9 cellular contexts compared by ENCODE assay signal in the genomic region with DNA sequence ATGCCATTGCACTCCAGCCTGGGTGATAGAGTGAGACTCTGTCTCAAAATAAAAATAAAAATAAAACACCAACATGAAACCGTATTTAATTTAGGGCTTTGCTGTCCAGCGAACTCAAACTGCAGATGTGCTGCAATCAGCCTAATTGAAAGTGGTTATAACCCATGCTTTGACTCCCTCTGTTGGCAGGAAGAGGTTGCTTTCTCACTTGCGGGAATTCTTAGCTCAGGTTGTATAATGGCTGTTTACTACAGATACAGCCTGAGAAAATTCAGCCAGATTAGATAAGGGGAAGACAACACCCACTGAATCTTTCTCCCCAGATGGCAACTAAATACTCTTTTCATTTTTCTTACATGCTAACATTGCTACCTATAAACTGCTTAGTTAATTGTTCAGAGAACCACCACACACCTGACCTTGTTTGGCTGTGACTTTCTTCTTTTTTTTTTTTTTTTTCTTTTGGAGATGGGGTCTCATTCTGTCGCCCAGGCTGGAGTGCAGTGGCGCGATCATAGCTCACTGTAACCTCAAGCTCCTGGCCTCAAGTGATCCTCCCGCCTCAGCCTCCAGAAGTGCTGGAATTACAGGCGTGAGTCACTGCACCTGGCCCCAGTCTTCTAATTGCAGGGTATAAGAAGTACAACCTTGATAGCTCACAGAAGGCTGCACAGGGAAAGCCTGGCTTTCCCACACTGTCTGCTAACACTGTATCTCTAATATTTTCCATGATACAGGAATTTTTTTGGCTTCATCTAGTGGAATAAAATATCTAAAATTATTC. TPM values are rescaled to one million over a fixed set of nuclear protein-coding genes. Genes with fewer than 3 reads are reported as not detected.
A peak's percentile ranks its signal among the peaks of the same experiment; 100 is the strongest.
DNase-seq lines count a peak whose midpoint lies in the region; ATAC-seq, FAIRE-seq and TF ChIP-seq lines count a peak whose summit lies in the region.
"Had no signal": no experiment of that assay in that cellular context is flagged by ENCODE, and none has a peak within 500 bp of the region (broad histone marks: within the 10 kb centered on the region; RNA-seq: fewer than 3 reads in every experiment).

No MANE protein-coding gene starts in this region.

- POLR2A ChIA-PET in WTC11 (lab: Charles Lee): interaction anchor here (0.7 to 3.5 kb wide), 4 partner anchors 23 to 213 kb away, joined by 3 to 13 read pairs (median 5); no protein-coding TSS in a partner anchor
- POLR2A ChIA-PET in endothelial cell of umbilical vein (lab: Charles Lee): interaction anchor here (0.6 to 1.4 kb wide), 3 partner anchors 28 to 215 kb away, joined by 3 to 10 read pairs (median 4); no protein-coding TSS in a partner anchor

- H3K4me3 Mint-ChIP-seq in WTC11 (no peak overlapping the region), nephron progenitor cell (no peak overlapping the region)

- H3K4me2 ChIP-seq in endothelial cell of umbilical vein (ENCODE audit: insufficient read depth, low read length): no peak overlapping the region

- CTCF ChIA-PET in WTC11 (lab: Charles Lee) (interaction anchor here (0.6 to 6.2 kb wide), 46 partner anchors 16 to 540 kb away, joined by 3 to 135 read pairs (median 6); a partner anchor contains a TSS), endothelial cell of umbilical vein (lab: Charles Lee) (interaction anchor here (0.6 to 11.8 kb wide), 70 partner anchors 10 to 766 kb away, joined by 3 to 325 read pairs (median 5); a partner anchor contains a TSS)

- H3K4me3 ChIP-seq in HAP-1 (no peak overlapping the region), endothelial cell of umbilical vein (replicated peaks in 1 of 3; ENCODE audit: insufficient read depth in 1 of 3, low read depth in 1 of 3, low read length in 3 of 3) (no peak overlapping the region)

- H3K4me1 ChIP-seq in HAP-1 (peaks cover 5% of the 10 kb centered on the region), endothelial cell of umbilical vein (ENCODE audit: control insufficient read depth, extremely low read depth, insufficient read depth, low read length) (peaks cover 25% of the 10 kb centered on the region)

- no peaks in the 10 kb centered on the region for H3K79me2 ChIP-seq in endothelial cell of umbilical vein (ENCODE audit: control insufficient read depth, insufficient read depth, low read length)

- H3K36me3 ChIP-seq in HAP-1 (replicated peaks): no peaks in the 10 kb centered on the region
- H3K36me3 ChIP-seq in endothelial cell of umbilical vein (ENCODE audit: control insufficient read depth in 2 of 2, extremely low read depth in 1 of 2, insufficient read depth in 2 of 2, low read length in 2 of 2): no peaks in the 10 kb centered on the region

- TF ChIP-seq POLR2A in endothelial cell of umbilical vein (IDR thresholded peaks at IDR 0.05; ENCODE audit: low read depth, low read length): no peak

- H3K9me3 Mint-ChIP-seq in WTC11 (peaks cover 3% of the 10 kb centered on the region), nephron progenitor cell (peaks cover 15% of the 10 kb centered on the region)
- H3K9me3 Mint-ChIP-seq: activated naive CD8-positive, alpha-beta T cell treated with anti-CD3 and anti-CD28 coated beads, Interleukin-2, amount 10 ng/mL, durations not matched to agents 7 days and 5 days had no signal

- no peak overlapping the region for H2AFZ ChIP-seq in endothelial cell of umbilical vein (ENCODE audit: low read depth, low read length)

- H3K9ac ChIP-seq in endothelial cell of umbilical vein (replicated peaks; ENCODE audit: extremely low read depth, insufficient read depth, low read length): peak overlapping the region; percentile 96

- H3K27me3 ChIP-seq in HAP-1 (ENCODE audit: low read depth) (no peaks in the 10 kb centered on the region), endothelial cell of umbilical vein (ENCODE audit: control insufficient read depth in 2 of 2, insufficient read depth in 2 of 2, low read length in 2 of 2) (no peaks in the 10 kb centered on the region)

- in situ Hi-C loops in Caki2 (cut with HindIII; ENCODE audit: low pct_unique_long_range_greater_than_20kb, low sequenced_read_pairs) (no loop called here), HAP-1 (cut with MboI; ENCODE audit: low sequenced_read_pairs) (loop anchor here (25.0 kb wide), 1 partner anchor 407 kb away; a partner anchor contains a TSS)

- FAIRE-seq in endothelial cell of umbilical vein (lab: Jason Lieb, UNC): peak; percentile 76

- no peaks in the 10 kb centered on the region; the same call in 1 of the 2 replicates for H3K27me3 Mint-ChIP-seq in WTC11 (ENCODE audit: low read depth)
- peaks cover 9% of the 10 kb centered on the region for H3K27me3 Mint-ChIP-seq in nephron progenitor cell (ENCODE audit: low read depth, poor library complexity)
- H3K27me3 Mint-ChIP-seq: activated naive CD8-positive, alpha-beta T cell treated with anti-CD3 and anti-CD28 coated beads, Interleukin-2, amount 10 ng/mL, durations not matched to agents 7 days and 5 days had no signal

- peak; percentile 26; the same call in 1 of the 2 replicates for TF ChIP-seq CTCF in WTC11 (IDR thresholded peaks at IDR 0.05)
- peak; percentile 68 to 75 for TF ChIP-seq CTCF in endothelial cell of umbilical vein (IDR thresholded peaks at IDR 0.05; ENCODE audit: extremely low read depth in 1 of 2, insufficient read depth in 1 of 2, low read depth in 1 of 2, low read length in 2 of 2)
- TF ChIP-seq CTCF in nephron progenitor cell (IDR thresholded peaks at IDR 0.05): peak; percentile 58

- peak overlapping the region; percentile 99 for H3K27ac ChIP-seq in endothelial cell of umbilical vein (ENCODE audit: insufficient read depth, low read depth, low read length)

- DNase-seq in Caki2 (ENCODE audit: low read depth) (peak; percentile 44), HAP-1 (ENCODE audit: low spot score in 2 of 2) (peak; percentile 58 to 79), NCI-H446 treated with DMSO at 0.1 percent for 48 hours (lab: John Stamatoyannopoulos, UW) (peak; percentile 76), WTC11 (ENCODE audit: low spot score) (no peak), endothelial cell of umbilical vein (ENCODE audit: low read depth, low spot score) (peak; percentile 83), nephron progenitor cell (peak; percentile 30)
- DNase-seq: activated naive CD8-positive, alpha-beta T cell treated with anti-CD3 and anti-CD28 coated beads, Interleukin-2, amount 10 ng/mL, durations not matched to agents 7 days and 5 days had no signal

- H3K9me3 ChIP-seq in HAP-1 (no peaks in the 10 kb centered on the region), endothelial cell of umbilical vein (replicated peaks; ENCODE audit: control insufficient read depth, insufficient read depth, low read length) (no peaks in the 10 kb centered on the region)

- dilution Hi-C loops in endothelial cell of umbilical vein (cut with MboI; ENCODE audit: extremely low pct_ligation_motif_present, low sequenced_read_pairs): no loop called here

- intact Hi-C loops in endothelial cell of umbilical vein (cut with micrococcal nuclease): loop anchor here (1.0 to 5.0 kb wide), 5 partner anchors 27 to 493 kb away; no protein-coding TSS in a partner anchor

- ATAC-seq in WTC11: peak; percentile 8
- ATAC-seq in GM21526 (IDR thresholded peaks at IDR 0.05; ENCODE audit: low FRiP score, unreplicated experiment): no peak
- no peak for ATAC-seq in HG02759 (IDR thresholded peaks at IDR 0.05; ENCODE audit: unreplicated experiment)

- H3K36me3 Mint-ChIP-seq in WTC11: peaks cover 6% of the 10 kb centered on the region; the same call in 1 of the 2 replicates
- H3K36me3 Mint-ChIP-seq in nephron progenitor cell (ENCODE audit: low read depth): peaks cover 9% of the 10 kb centered on the region
- H3K36me3 Mint-ChIP-seq: activated naive CD8-positive, alpha-beta T cell treated with anti-CD3 and anti-CD28 coated beads, Interleukin-2, amount 10 ng/mL, durations not matched to agents 7 days and 5 days had no signal

- H3K27ac Mint-ChIP-seq in WTC11 (peak overlapping the region; percentile 63; the same call in 1 of the 2 replicates), nephron progenitor cell (no peak overlapping the region)
- H3K27ac Mint-ChIP-seq: activated naive CD8-positive, alpha-beta T cell treated with anti-CD3 and anti-CD28 coated beads, Interleukin-2, amount 10 ng/mL, durations not matched to agents 7 days and 5 days had no signal

- H3K4me1 Mint-ChIP-seq in WTC11: peaks cover 13% of the 10 kb centered on the region
- peaks cover 14% of the 10 kb centered on the region for H3K4me1 Mint-ChIP-seq in nephron progenitor cell

- H3K9me1 ChIP-seq in endothelial cell of umbilical vein (replicated peaks; ENCODE audit: control insufficient read depth, extremely low read depth, insufficient read depth, low read length): no peaks in the 10 kb centered on the region

- no peaks in the 10 kb centered on the region for H4K20me1 ChIP-seq in endothelial cell of umbilical vein (replicated peaks; ENCODE audit: control insufficient read depth, extremely low read depth, insufficient read depth, low read length)

- BruUV-seq in endothelial cell of umbilical vein (replicated peaks; lab: Mats Ljungman, UMichigan): no TSS peak

TF ChIP-seq in WTC11, 78 proteins besides CTCF, POLR2A, EP300 and RAD21 (continues in another document):
- TF ChIP-seq ZNF317 (CRISPR knock-in tag; IDR thresholded peaks at IDR 0.05; ENCODE audit: borderline replicate concordance, low read depth) (no peak), ESRRA (CRISPR knock-in tag; IDR thresholded peaks at IDR 0.05; ENCODE audit: borderline replicate concordance) (no peak), SMAD3 (CRISPR knock-in tag; IDR thresholded peaks at IDR 0.05; ENCODE audit: borderline replicate concordance) (no peak), NFE2L1 (CRISPR knock-in tag; IDR thresholded peaks at IDR 0.05) (no peak)

TF ChIP-seq in endothelial cell of umbilical vein, 7 proteins besides CTCF, POLR2A, EP300 and RAD21 (continues in another document):
- TF ChIP-seq EZH2 (IDR thresholded peaks at IDR 0.05; ENCODE audit: borderline replicate concordance, low read depth, low read length, severe bottlenecking) (no peak), JUN (IDR thresholded peaks at IDR 0.05; ENCODE audit: borderline replicate concordance, insufficient read depth, insufficient read length, low read depth) (no peak)
- TF ChIP-seq, protein P1, sequence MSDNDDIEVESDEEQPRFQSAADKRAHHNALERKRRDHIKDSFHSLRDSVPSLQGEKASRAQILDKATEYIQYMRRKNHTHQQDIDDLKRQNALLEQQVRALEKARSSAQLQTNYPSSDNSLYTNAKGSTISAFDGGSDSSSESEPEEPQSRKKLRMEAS (IDR thresholded peaks at IDR 0.05; ENCODE audit: insufficient read depth, insufficient read length): no peak

RNA-seq across cellular contexts. Expression of a gene that starts 34.6 kb away (rescaled TPM):
- total RNA-seq in Caki2 (2014; rRNA removed; shearing (Covaris generic); ENCODE audit: low replicate concordance): 27.4 and 34.5 TPM in 2 replicates
- 56.4 to 61.5 TPM (median 61.0 TPM) in 3 replicates for total RNA-seq in WTC11 (2021)
- total RNA-seq in endothelial cell of umbilical vein: 53.7 and 55.5 TPM in 2 replicates
- polyA plus RNA-seq in endothelial cell of umbilical vein: 3.9 and 8.0 TPM in 2 replicates
- polyA plus RNA-seq in endothelial cell of umbilical vein (2011; cell fraction: cytosol; rRNA removed): 14.5 and 15.8 TPM in 2 replicates
- 35.5 and 42.6 TPM in 2 replicates for polyA plus RNA-seq in endothelial cell of umbilical vein (2011; cell fraction: nucleus; rRNA removed)
- polyA plus RNA-seq in endothelial cell of umbilical vein (2012): 36.7 and 59.7 TPM in 2 replicates
- 11.1 and 24.2 TPM in 2 replicates for polyA minus RNA-seq in endothelial cell of umbilical vein
- polyA minus RNA-seq in endothelial cell of umbilical vein (2011; cell fraction: cytosol; rRNA and poly(A)+ RNA removed): 8.5 TPM
- polyA minus RNA-seq in endothelial cell of umbilical vein (2011; cell fraction: nucleus; rRNA and poly(A)+ RNA removed): 22.3 and 25.3 TPM in 2 replicates
